In the genomic region with DNA sequence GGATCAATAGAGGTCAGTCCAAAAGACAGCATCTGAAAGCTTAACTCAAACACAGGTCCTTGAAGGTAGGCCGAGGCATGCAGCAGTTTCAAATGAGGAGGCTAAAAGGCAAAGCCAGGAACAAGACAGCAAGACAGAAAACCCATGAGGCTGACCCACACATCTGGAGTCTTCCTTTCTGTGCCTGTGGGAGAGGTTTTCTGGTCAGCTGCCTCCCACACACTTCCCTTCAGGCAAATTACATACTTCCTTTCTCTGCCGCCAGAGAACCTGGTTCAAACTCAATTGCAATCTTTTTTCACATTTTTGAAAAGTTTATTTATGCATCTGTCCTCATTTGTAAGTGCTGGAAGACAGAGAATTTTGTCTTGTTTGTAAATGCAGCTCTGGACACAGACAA, we compare ENCODE assay signal across 9 cellular contexts. TPM values are rescaled to one million over a fixed set of nuclear protein-coding genes. Genes with fewer than 3 reads are reported as not detected.
DNase-seq lines count a peak whose midpoint lies in the region; ATAC-seq and TF ChIP-seq lines count a peak whose summit lies in the region.
"Had no signal": no experiment of that assay in that cellular context is flagged by ENCODE, and none has a peak within 500 bp of the region (broad histone marks: within the 10 kb centered on the region; RNA-seq: fewer than 3 reads in every experiment).

No MANE protein-coding gene starts in this region.

- DNase-seq in PC-9 (no peak), heart left ventricle (peak in 2 of 5 donors; percentile 41 to 55), neural progenitor cell (ENCODE audit: low spot score) (no peak), NOMO-1 treated with DMSO at 0.1 percent for 48 hours (lab: John Stamatoyannopoulos, UW; ENCODE audit: unreplicated experiment) (no peak), DMS 273 (lab: John Stamatoyannopoulos, UW; ENCODE audit: unreplicated experiment) (no peak)
- DNase-seq in activated CD4-positive, alpha-beta T cell treated with anti-CD3 and anti-CD28 coated beads, Interleukin-2, amount 50 U/mL, for 1 hour: no peak
- DNase-seq: pancreas had no signal

- TF ChIP-seq CTCF in PC-9 (conservative IDR thresholded peaks at IDR 0.05) (no peak), heart left ventricle (IDR thresholded peaks at IDR 0.05) (no peak), neural progenitor cell (IDR thresholded peaks at IDR 0.05) (no peak)

- TF ChIP-seq POLR2A in heart left ventricle (IDR thresholded peaks at IDR 0.05): no peak

- H3K27ac ChIP-seq in PC-9: peak overlapping the region; percentile 1; the same call in 1 of the 2 replicates
- H3K27ac ChIP-seq in heart left ventricle: peak overlapping the region in 10 of 12 donors; percentile 13 to 83 (median 68)
- no peak overlapping the region for H3K27ac ChIP-seq in neural progenitor cell

- H3K4me1 Mint-ChIP-seq in neural progenitor cell: peaks cover 42% of the 10 kb centered on the region

- H3K9me3 ChIP-seq in PC-9 (ENCODE audit: insufficient read depth, low read depth) (no peaks in the 10 kb centered on the region), heart left ventricle (no peaks in the 10 kb centered on the region), neural progenitor cell (ENCODE audit: low read depth) (no peaks in the 10 kb centered on the region)
- H3K9me3 ChIP-seq: pancreas had no signal

- H3K9me2 ChIP-seq in PC-9 (ENCODE audit: insufficient read depth): no peaks in the 10 kb centered on the region

- H3K27me3 Mint-ChIP-seq in neural progenitor cell (ENCODE audit: insufficient read depth, low read depth): peaks cover 3% of the 10 kb centered on the region

- ATAC-seq in GM18858 (IDR thresholded peaks at IDR 0.05; ENCODE audit: unreplicated experiment) (peak; percentile 87), HG02610 (IDR thresholded peaks at IDR 0.05; ENCODE audit: unreplicated experiment) (peak; percentile 80), heart left ventricle (peak; percentile 51 to 91 (median 77))

- no peaks in the 10 kb centered on the region for H3K9me3 Mint-ChIP-seq in neural progenitor cell

- no peak overlapping the region for H3K9ac ChIP-seq in neural progenitor cell

- H3K4me2 ChIP-seq in PC-9 (no peak overlapping the region), neural progenitor cell (no peak overlapping the region)

- peaks cover 9% of the 10 kb centered on the region; the same call in 1 of the 2 replicates for H3K79me2 ChIP-seq in PC-9 (ENCODE audit: low read depth)
- no peaks in the 10 kb centered on the region for H3K79me2 ChIP-seq in neural progenitor cell (ENCODE audit: low read depth)

- H3K4me3 Mint-ChIP-seq in neural progenitor cell: no peak overlapping the region

- H3K36me3 ChIP-seq in PC-9 (ENCODE audit: low read depth) (peaks cover 35% of the 10 kb centered on the region; the same call in 1 of the 2 replicates), heart left ventricle (peaks cover 0 to 34% (median 0%) of the 10 kb centered on the region in 9 donors), neural progenitor cell (no peaks in the 10 kb centered on the region)
- H3K36me3 ChIP-seq: pancreas had no signal

- H3K36me3 Mint-ChIP-seq in neural progenitor cell: no peaks in the 10 kb centered on the region

- H4K20me1 ChIP-seq in PC-9 (ENCODE audit: insufficient read depth) (no peaks in the 10 kb centered on the region), neural progenitor cell (ENCODE audit: low read depth) (no peaks in the 10 kb centered on the region)

- 35 to 56% (median 53%) methylated on average over 2 of the region's 2 CpGs for whole genome bisulfite sequencing in heart left ventricle, 4 donors

- H3K4me1 ChIP-seq in PC-9 (replicated peaks; ENCODE audit: insufficient read depth): peaks cover 24% of the 10 kb centered on the region
- peaks cover 0 to 24% (median 9%) of the 10 kb centered on the region in 12 donors for H3K4me1 ChIP-seq in heart left ventricle
- peaks cover 13% of the 10 kb centered on the region for H3K4me1 ChIP-seq in neural progenitor cell
- H3K4me1 ChIP-seq: pancreas had no signal

- H2AFZ ChIP-seq in PC-9 (no peak overlapping the region), neural progenitor cell (replicated peaks) (no peak overlapping the region)

- H3F3A ChIP-seq in PC-9 (ENCODE audit: insufficient read depth, low read depth) (peaks cover 42% of the 10 kb centered on the region), neural progenitor cell (ENCODE audit: low read depth) (peaks cover 11% of the 10 kb centered on the region)

- H3K4me3 ChIP-seq in PC-9: no peak overlapping the region
- H3K4me3 ChIP-seq in heart left ventricle: no peak overlapping the region
- no peak overlapping the region for H3K4me3 ChIP-seq in neural progenitor cell
- H3K4me3 ChIP-seq: pancreas had no signal

- CTCF ChIA-PET in PC-9 (lab: Charles Lee): no interaction called here

- POLR2A ChIA-PET in PC-9 (lab: Charles Lee; ENCODE audit: unreplicated experiment): interaction anchor here (0.6 kb wide), 1 partner anchor 227 kb away, joined by 11 read pairs; no protein-coding TSS in a partner anchor

- intact Hi-C loops in PC-9 (cut with micrococcal nuclease; ENCODE audit: unreplicated experiment) (no loop called here), heart left ventricle (cut with DNase I) (loop anchor here in 1 of 10 donors (10.0 kb wide), 1 partner anchor 1044 kb away; no protein-coding TSS in a partner anchor)

- no peak overlapping the region for H3K27ac Mint-ChIP-seq in neural progenitor cell

- BruUV-seq in PC-9 (replicated peaks; lab: Mats Ljungman, UMichigan): no TSS peak

- no peaks in the 10 kb centered on the region for H3K27me3 ChIP-seq in PC-9 (ENCODE audit: insufficient read depth, low read depth)
- H3K27me3 ChIP-seq in heart left ventricle: no peaks in the 10 kb centered on the region
- no peaks in the 10 kb centered on the region for H3K27me3 ChIP-seq in neural progenitor cell
- H3K27me3 ChIP-seq: pancreas had no signal

RNA-seq across cellular contexts. Expression of a gene that starts 29.8 kb away (rescaled TPM):
- total RNA-seq in PC-9 (2021): not detected in 2 replicates
- 1 to 10 TPM in 2 of 9 donors, under 1 TPM in 1, not detected in 6; 0.23 to 2.2 (median 1.8) TPM for total RNA-seq in heart left ventricle
- under 1 TPM in 1 of 2 donors, not detected in 1; 0.08 TPM for polyA plus RNA-seq in heart left ventricle
- not detected in 2 replicates for total RNA-seq in neural progenitor cell (ENCODE audit: low replicate concordance)
- polyA plus RNA-seq: pancreas had no signal
